1 cellular context compared by ENCODE assay signal in the genomic region with DNA sequence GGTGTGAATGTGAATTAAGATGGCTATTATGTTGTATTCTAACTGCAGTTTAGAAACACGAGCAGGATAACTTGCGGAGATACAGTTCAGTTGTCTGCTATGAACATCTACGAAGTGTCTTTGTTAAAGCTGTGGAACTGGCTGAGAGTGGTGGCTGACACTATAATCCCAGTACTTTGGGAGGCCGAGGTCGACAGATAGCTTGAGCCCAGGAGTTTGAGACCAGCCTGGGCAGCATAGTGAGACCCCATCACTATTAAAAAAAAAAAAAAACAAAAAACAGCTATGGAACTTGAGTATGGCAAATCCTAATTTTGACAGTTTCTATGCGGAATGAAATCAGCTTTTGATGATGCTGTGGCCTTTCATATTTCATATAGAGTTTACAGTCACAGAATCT.
TF ChIP-seq lines count a peak whose summit lies in the region.

No MANE protein-coding gene starts in this region.

TF ChIP-seq in IMR-90, 13 proteins besides CTCF, POLR2A, EP300 and RAD21:
- no peak for TF ChIP-seq MAZ (IDR thresholded peaks at IDR 0.05; ENCODE audit: borderline replicate concordance, low read depth, low read length)
- TF ChIP-seq MXI1 (IDR thresholded peaks at IDR 0.05; ENCODE audit: borderline replicate concordance, low read depth, low read length) = no peak
- TF ChIP-seq BHLHE40 (IDR thresholded peaks at IDR 0.05; ENCODE audit: low read depth, low read length) = no peak
- TF ChIP-seq RCOR1 (IDR thresholded peaks at IDR 0.05; ENCODE audit: insufficient replicate concordance, low read length) = no peak
- TF ChIP-seq CHD1 (IDR thresholded peaks at IDR 0.05; ENCODE audit: low read depth, low read length) = no peak
- no peak for TF ChIP-seq MAFK (IDR thresholded peaks at IDR 0.05; ENCODE audit: low read depth, low read length)
- no peak for TF ChIP-seq CEBPB (IDR thresholded peaks at IDR 0.05; ENCODE audit: low read depth, low read length)
- TF ChIP-seq, protein P1, sequence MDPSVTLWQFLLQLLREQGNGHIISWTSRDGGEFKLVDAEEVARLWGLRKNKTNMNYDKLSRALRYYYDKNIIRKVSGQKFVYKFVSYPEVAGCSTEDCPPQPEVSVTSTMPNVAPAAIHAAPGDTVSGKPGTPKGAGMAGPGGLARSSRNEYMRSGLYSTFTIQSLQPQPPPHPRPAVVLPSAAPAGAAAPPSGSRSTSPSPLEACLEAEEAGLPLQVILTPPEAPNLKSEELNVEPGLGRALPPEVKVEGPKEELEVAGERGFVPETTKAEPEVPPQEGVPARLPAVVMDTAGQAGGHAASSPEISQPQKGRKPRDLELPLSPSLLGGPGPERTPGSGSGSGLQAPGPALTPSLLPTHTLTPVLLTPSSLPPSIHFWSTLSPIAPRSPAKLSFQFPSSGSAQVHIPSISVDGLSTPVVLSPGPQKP (IDR thresholded peaks at IDR 0.05; ENCODE audit: borderline replicate concordance, low read depth, low read length) = no peak
- TF ChIP-seq NFE2L2 (IDR thresholded peaks at IDR 0.05; ENCODE audit: low read depth, low read length) = no peak
- TF ChIP-seq FOS (IDR thresholded peaks at IDR 0.05; ENCODE audit: low read depth, low read length) = no peak
- no peak for TF ChIP-seq RFX5 (IDR thresholded peaks at IDR 0.05; ENCODE audit: low read depth, low read length)
- TF ChIP-seq, protein P2, sequence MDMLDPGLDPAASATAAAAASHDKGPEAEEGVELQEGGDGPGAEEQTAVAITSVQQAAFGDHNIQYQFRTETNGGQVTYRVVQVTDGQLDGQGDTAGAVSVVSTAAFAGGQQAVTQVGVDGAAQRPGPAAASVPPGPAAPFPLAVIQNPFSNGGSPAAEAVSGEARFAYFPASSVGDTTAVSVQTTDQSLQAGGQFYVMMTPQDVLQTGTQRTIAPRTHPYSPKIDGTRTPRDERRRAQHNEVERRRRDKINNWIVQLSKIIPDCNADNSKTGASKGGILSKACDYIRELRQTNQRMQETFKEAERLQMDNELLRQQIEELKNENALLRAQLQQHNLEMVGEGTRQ (IDR thresholded peaks at IDR 0.05; ENCODE audit: low read depth, low read length) = no peak
- no peak for TF ChIP-seq SMC3 (IDR thresholded peaks at IDR 0.05; ENCODE audit: low read depth, low read length)
